In the genomic region with DNA sequence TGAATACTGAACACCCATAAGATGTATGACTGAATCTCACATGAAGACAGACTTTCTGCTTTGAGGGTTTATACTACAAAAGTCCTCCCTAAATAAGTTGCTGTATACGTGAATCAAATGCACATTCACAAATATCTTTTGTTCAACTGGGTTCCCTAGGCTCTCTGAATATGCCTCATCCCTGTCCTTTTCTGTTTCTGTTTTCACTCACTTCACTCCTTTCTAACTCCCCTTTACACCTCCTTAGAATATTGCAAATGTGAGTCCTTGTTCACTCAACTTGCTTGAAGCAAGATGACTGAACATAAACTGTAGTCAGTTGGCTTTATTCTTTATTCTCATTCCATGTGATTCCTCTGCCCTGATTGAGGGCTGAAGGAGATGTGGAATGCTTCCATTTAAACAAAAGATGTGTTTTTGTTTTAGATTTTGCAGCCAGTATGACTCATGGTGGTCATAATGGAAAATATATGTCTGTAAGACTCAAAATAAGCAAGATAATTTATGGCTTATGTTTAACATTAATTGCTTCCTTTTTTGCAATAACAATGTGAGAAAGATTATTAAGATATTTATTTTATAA, we compare ENCODE assay signal across 19 cellular contexts.
DNase-seq lines count a peak whose midpoint lies in the region; TF ChIP-seq lines count a peak whose summit lies in the region.
"Had no signal": no experiment of that assay in that cellular context is flagged by ENCODE, and none has a peak within 500 bp of the region (broad histone marks: within the 10 kb centered on the region; RNA-seq: fewer than 3 reads in every experiment).

No MANE protein-coding gene starts in this region.

- TF ChIP-seq POLR2A in breast epithelium (IDR thresholded peaks at IDR 0.05), result no peak

- no peaks in the 10 kb centered on the region for H3K36me3 ChIP-seq in breast epithelium
- H3K36me3 ChIP-seq: neutrophil, tibial artery had no signal

- H3K9me3 ChIP-seq in breast epithelium, result no peaks in the 10 kb centered on the region
- H3K9me3 ChIP-seq: neutrophil, tibial artery had no signal

- H3K36me3 Mint-ChIP-seq in MCF 10A (ENCODE audit: insufficient read depth, unreplicated experiment), result no peaks in the 10 kb centered on the region
- H3K36me3 Mint-ChIP-seq: CD8-positive, alpha-beta memory T cell; stimulated activated naive B cell treated with anti-CD40 and anti-IgM and Interleukin-4, amounts not matched to agents 10 μg/mL and 1 μg/mL and 100 μg/mL, for 72 hours had no signal

- no peak overlapping the region for H3K4me3 Mint-ChIP-seq in MCF 10A (ENCODE audit: unreplicated experiment)
- H3K4me3 Mint-ChIP-seq: CD8-positive, alpha-beta memory T cell; stimulated activated naive B cell treated with anti-CD40 and anti-IgM and Interleukin-4, amounts not matched to agents 10 μg/mL and 1 μg/mL and 100 μg/mL, for 72 hours; T-helper 17 cell had no signal

- in situ Hi-C loops in astrocyte of the cerebellum (cut with HindIII; ENCODE audit: low sequenced_read_pairs), result no loop called here

- no peaks in the 10 kb centered on the region for H3K9me3 Mint-ChIP-seq in MCF 10A (ENCODE audit: unreplicated experiment)
- H3K9me3 Mint-ChIP-seq: CD8-positive, alpha-beta memory T cell; stimulated activated naive B cell treated with anti-CD40 and anti-IgM and Interleukin-4, amounts not matched to agents 10 μg/mL and 1 μg/mL and 100 μg/mL, for 72 hours had no signal

- no peaks in the 10 kb centered on the region for H3K27me3 Mint-ChIP-seq in MCF 10A (ENCODE audit: insufficient read depth, unreplicated experiment)

- DNase-seq in MCF 10A (ENCODE audit: unreplicated experiment), result peak; percentile 11
- no peak for DNase-seq in breast epithelium (ENCODE audit: low spot score in 2 of 2)
- DNase-seq in astrocyte of the cerebellum (ENCODE audit: low read depth), result peak; percentile 26
- DNase-seq in foreskin fibroblast, result peak; percentile 50 to 73
- DNase-seq in stromal cell of bone marrow (ENCODE audit: low read depth), result peak; percentile 32
- DNase-seq in AG20443 (ENCODE audit: low spot score), result no peak
- DNase-seq in HuH-7 (ENCODE audit: low spot score), result no peak
- DNase-seq in ureter (ENCODE audit: low spot score), result no peak
- DNase-seq: activated effector memory CD4-positive, alpha-beta T cell treated with anti-CD3 and anti-CD28 coated beads, Interleukin-2, amount 50 U/mL, for 16 hours; CD8-positive, alpha-beta memory T cell; effector CD8-positive, alpha-beta T cell; GOT3; NCI-H187 treated with DMSO at 0.1 percent for 48 hours; NCI-H446 treated with DMSO at 0.1 percent for 48 hours; retina; stimulated activated naive B cell treated with anti-CD40 and anti-IgM and Interleukin-4, amounts not matched to agents 10 μg/mL and 1 μg/mL and 100 μg/mL, for 72 hours; T-helper 17 cell; tibial artery had no signal

- POLR2A ChIA-PET in MCF 10A (lab: Yijun Ruan, JAX), result no interaction called here

- CTCF ChIA-PET in MCF 10A (lab: Yijun Ruan, JAX), result no interaction called here

- H3K27me3 ChIP-seq in breast epithelium, result no peaks in the 10 kb centered on the region
- H3K27me3 ChIP-seq: neutrophil, tibial artery had no signal

- peaks cover 12% of the 10 kb centered on the region for H3K4me1 Mint-ChIP-seq in MCF 10A (ENCODE audit: insufficient read depth, unreplicated experiment)
- H3K4me1 Mint-ChIP-seq: CD8-positive, alpha-beta memory T cell; T-helper 17 cell had no signal

- intact Hi-C loops in MCF 10A (cut with micrococcal nuclease), result no loop called here
- intact Hi-C loops in breast epithelium (cut with DNase I; ENCODE audit: low total_unique reads), result no loop called here

- H3K4me1 ChIP-seq in breast epithelium, result no peaks in the 10 kb centered on the region
- H3K4me1 ChIP-seq: tibial artery had no signal

- BruUV-seq in MCF 10A (replicated peaks; lab: Mats Ljungman, UMichigan), result no TSS peak

- no peak overlapping the region for H3K27ac Mint-ChIP-seq in MCF 10A (ENCODE audit: low read depth, unreplicated experiment)
- H3K27ac Mint-ChIP-seq: CD8-positive, alpha-beta memory T cell; T-helper 17 cell had no signal

- H3K4me3 ChIP-seq in breast epithelium, result no peak overlapping the region
- no peak overlapping the region for H3K4me3 ChIP-seq in astrocyte of the cerebellum (ENCODE audit: low read depth, low read length)
- H3K4me3 ChIP-seq in foreskin fibroblast (ENCODE audit: low read depth in 1 of 2, low read length in 2 of 2), result no peak overlapping the region
- H3K4me3 ChIP-seq: tibial artery had no signal

- TF ChIP-seq CTCF in MCF 10A (IDR thresholded peaks at IDR 0.05; ENCODE audit: unreplicated experiment) (no peak), breast epithelium (IDR thresholded peaks at IDR 0.05) (no peak), astrocyte of the cerebellum (IDR thresholded peaks at IDR 0.05; ENCODE audit: low read depth, low read length, missing control alignments) (no peak), foreskin fibroblast (IDR thresholded peaks at IDR 0.05; ENCODE audit: low read depth, low read length) (no peak)

- H3K27ac ChIP-seq in breast epithelium, result no peak overlapping the region
- H3K27ac ChIP-seq: neutrophil, tibial artery had no signal

Comparison
In these comparisons a context has a peak if more than half of its experiments do, and no peak if none do; other contexts are left out.
1. DNase-seq: peak in MCF 10A (single experiment), astrocyte of the cerebellum (single experiment), foreskin fibroblast (2 of 2) and stromal cell of bone marrow (single experiment); none in breast epithelium (0 of 2), AG20443 (single experiment), HuH-7 (single experiment) and ureter (single experiment).